1 cellular context compared by ENCODE assay signal in the genomic region with DNA sequence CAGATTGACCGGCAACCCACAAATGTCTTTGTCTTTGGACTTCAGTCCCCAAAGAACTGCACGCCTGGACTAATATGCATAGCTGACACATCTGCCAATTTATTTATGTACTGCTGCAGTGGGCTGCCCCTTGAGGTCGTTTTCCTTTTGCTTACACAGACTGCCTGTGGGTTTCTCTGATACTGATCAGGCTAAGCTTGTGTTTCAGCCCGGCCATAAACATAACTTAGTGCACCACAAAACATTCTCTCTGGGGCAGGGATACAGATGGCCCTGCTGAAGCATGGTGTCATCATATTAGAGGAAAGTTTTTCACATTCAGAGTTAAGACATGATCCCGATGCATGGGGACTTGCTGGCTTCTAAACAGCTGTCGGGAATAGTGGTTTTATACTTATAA.
TF ChIP-seq lines count a peak whose summit lies in the region.

No MANE protein-coding gene starts in this region.

TF ChIP-seq in GM12878, 131 proteins besides CTCF, POLR2A, EP300 and RAD21:
- TF ChIP-seq, protein P1, sequence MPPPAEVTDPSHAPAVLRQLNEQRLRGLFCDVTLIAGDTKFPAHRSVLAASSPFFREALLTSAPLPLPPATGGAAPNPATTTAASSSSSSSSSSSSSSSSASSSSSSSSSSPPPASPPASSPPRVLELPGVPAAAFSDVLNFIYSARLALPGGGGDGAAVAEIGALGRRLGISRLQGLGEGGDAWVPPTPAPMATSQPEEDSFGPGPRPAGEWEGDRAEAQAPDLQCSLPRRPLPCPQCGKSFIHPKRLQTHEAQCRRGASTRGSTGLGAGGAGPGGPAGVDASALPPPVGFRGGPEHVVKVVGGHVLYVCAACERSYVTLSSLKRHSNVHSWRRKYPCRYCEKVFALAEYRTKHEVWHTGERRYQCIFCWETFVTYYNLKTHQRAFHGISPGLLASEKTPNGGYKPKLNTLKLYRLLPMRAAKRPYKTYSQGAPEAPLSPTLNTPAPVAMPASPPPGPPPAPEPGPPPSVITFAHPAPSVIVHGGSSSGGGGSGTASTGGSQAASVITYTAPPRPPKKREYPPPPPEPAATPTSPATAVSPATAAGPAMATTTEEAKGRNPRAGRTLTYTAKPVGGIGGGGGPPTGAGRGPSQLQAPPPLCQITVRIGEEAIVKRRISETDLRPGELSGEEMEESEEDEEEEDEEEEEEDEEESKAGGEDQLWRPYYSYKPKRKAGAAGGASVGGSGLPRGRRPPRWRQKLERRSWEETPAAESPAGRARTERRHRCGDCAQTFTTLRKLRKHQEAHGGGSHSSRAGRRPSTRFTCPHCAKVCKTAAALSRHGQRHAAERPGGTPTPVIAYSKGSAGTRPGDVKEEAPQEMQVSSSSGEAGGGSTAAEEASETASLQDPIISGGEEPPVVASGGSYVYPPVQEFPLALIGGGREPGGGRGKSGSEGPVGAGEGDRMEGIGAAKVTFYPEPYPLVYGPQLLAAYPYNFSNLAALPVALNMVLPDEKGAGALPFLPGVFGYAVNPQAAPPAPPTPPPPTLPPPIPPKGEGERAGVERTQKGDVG (CRISPR knock-in tag; IDR thresholded peaks at IDR 0.05), result no peak
- TF ChIP-seq TBL1XR1 (IDR thresholded peaks at IDR 0.05; ENCODE audit: low read depth, low read length) (no peak), NFIC (IDR thresholded peaks at IDR 0.05; ENCODE audit: low read depth, low read length) (no peak), SMAD5 (IDR thresholded peaks at IDR 0.05; ENCODE audit: low read depth) (no peak), BMI1 (IDR thresholded peaks at IDR 0.05; ENCODE audit: borderline replicate concordance) (no peak), ZNF622 (IDR thresholded peaks at IDR 0.05) (no peak), SMAD1 (IDR thresholded peaks at IDR 0.05; ENCODE audit: low read depth, partially characterized antibody) (no peak), ZBED1 (IDR thresholded peaks at IDR 0.05; ENCODE audit: borderline replicate concordance) (no peak), MTA3 (IDR thresholded peaks at IDR 0.05; ENCODE audit: borderline replicate concordance, low read length) (no peak), HCFC1 (IDR thresholded peaks at IDR 0.05; ENCODE audit: low read length) (no peak), NR2C2 (IDR thresholded peaks at IDR 0.05; ENCODE audit: borderline replicate concordance, control insufficient read depth, insufficient read length, low read depth) (no peak), ASH2L (IDR thresholded peaks at IDR 0.05; ENCODE audit: borderline replicate concordance, low read depth) (no peak), YY1 (IDR thresholded peaks at IDR 0.05; ENCODE audit: low read depth, low read length) (no peak), NR2C1 (IDR thresholded peaks at IDR 0.05) (no peak), RAD51 (IDR thresholded peaks at IDR 0.05) (no peak), PAX8 (IDR thresholded peaks at IDR 0.05) (no peak), E2F4 (IDR thresholded peaks at IDR 0.05; ENCODE audit: low read depth, low read length) (no peak), RFX5 (IDR thresholded peaks at IDR 0.05; ENCODE audit: low read depth, low read length) (no peak), SREBF1 (IDR thresholded peaks at IDR 0.05; ENCODE audit: low read length) (no peak)
- TF ChIP-seq, protein P2, sequence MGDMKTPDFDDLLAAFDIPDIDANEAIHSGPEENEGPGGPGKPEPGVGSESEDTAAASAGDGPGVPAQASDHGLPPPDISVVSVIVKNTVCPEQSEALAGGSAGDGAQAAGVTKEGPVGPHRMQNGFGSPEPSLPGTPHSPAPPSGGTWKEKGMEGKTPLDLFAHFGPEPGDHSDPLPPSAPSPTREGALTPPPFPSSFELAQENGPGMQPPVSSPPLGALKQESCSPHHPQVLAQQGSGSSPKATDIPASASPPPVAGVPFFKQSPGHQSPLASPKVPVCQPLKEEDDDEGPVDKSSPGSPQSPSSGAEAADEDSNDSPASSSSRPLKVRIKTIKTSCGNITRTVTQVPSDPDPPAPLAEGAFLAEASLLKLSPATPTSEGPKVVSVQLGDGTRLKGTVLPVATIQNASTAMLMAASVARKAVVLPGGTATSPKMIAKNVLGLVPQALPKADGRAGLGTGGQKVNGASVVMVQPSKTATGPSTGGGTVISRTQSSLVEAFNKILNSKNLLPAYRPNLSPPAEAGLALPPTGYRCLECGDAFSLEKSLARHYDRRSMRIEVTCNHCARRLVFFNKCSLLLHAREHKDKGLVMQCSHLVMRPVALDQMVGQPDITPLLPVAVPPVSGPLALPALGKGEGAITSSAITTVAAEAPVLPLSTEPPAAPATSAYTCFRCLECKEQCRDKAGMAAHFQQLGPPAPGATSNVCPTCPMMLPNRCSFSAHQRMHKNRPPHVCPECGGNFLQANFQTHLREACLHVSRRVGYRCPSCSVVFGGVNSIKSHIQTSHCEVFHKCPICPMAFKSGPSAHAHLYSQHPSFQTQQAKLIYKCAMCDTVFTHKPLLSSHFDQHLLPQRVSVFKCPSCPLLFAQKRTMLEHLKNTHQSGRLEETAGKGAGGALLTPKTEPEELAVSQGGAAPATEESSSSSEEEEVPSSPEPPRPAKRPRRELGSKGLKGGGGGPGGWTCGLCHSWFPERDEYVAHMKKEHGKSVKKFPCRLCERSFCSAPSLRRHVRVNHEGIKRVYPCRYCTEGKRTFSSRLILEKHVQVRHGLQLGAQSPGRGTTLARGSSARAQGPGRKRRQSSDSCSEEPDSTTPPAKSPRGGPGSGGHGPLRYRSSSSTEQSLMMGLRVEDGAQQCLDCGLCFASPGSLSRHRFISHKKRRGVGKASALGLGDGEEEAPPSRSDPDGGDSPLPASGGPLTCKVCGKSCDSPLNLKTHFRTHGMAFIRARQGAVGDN (IDR thresholded peaks at IDR 0.05), result no peak
